8 cellular contexts compared by ENCODE assay signal in genomic region chr11:61587541-61587941, GRCh38. TPM values are rescaled to one million over a fixed set of nuclear protein-coding genes. Genes with fewer than 3 reads are reported as not detected.
DNase-seq lines count a peak whose midpoint lies in the region; ATAC-seq and TF ChIP-seq lines count a peak whose summit lies in the region.

No MANE protein-coding gene starts in this region.

- peak overlapping the region; percentile 49 to 86 (median 81) for H3K4me3 Mint-ChIP-seq in CD4-positive, alpha-beta memory T cell

- ATAC-seq in HG03045 (IDR thresholded peaks at IDR 0.05; ENCODE audit: unreplicated experiment) (no peak), GM18868 (IDR thresholded peaks at IDR 0.05; ENCODE audit: unreplicated experiment) (no peak)

- no peak overlapping the region for H3K27ac ChIP-seq in CD4-positive, alpha-beta memory T cell (ENCODE audit: low read depth, low read length)
- H3K27ac ChIP-seq in Peyer's patch (peak overlapping the region in 3 of 4 donors; percentile 4 to 48 (median 36)), muscle layer of colon (ENCODE audit: low read depth, low read length) (peak overlapping the region; percentile 9)

- POLR2A ChIA-PET in CD4-positive, alpha-beta memory T cell (lab: Charles Lee; ENCODE audit: partially characterized antibody): no interaction called here

- H3K4me1 ChIP-seq in CD4-positive, alpha-beta memory T cell (ENCODE audit: insufficient read depth, low read length): peaks cover 14% of the 10 kb centered on the region
- H3K4me1 ChIP-seq in Peyer's patch (peaks cover 0 to 20% (median 2%) of the 10 kb centered on the region in 4 donors), muscle layer of colon (ENCODE audit: insufficient read depth, low read length) (peaks cover 9% of the 10 kb centered on the region)

- peaks cover 32 to 33% of the 10 kb centered on the region in 2 donors for H3K27me3 Mint-ChIP-seq in CD4-positive, alpha-beta memory T cell

- H3K36me3 ChIP-seq in CD4-positive, alpha-beta memory T cell (ENCODE audit: insufficient read depth, low read length): no peaks in the 10 kb centered on the region
- H3K36me3 ChIP-seq in Peyer's patch: no peaks in the 10 kb centered on the region
- no peaks in the 10 kb centered on the region for H3K36me3 ChIP-seq in muscle layer of colon (ENCODE audit: insufficient read depth, low read length)

- CTCF ChIA-PET in CD4-positive, alpha-beta memory T cell (lab: Charles Lee; ENCODE audit: partially characterized antibody): interaction anchor here (0.6 to 1.1 kb wide), 2 partner anchors 30 to 146 kb away, joined by 3 to 4 read pairs; no protein-coding TSS in a partner anchor

- no peak for TF ChIP-seq POLR2A in Peyer's patch (IDR thresholded peaks at IDR 0.05)

- no peak overlapping the region for H3K27ac Mint-ChIP-seq in CD4-positive, alpha-beta memory T cell

- peaks cover 7% of the 10 kb centered on the region for H3K27me3 ChIP-seq in CD4-positive, alpha-beta memory T cell (ENCODE audit: insufficient read depth, low read length)
- H3K27me3 ChIP-seq in Peyer's patch: no peaks in the 10 kb centered on the region
- peaks cover 0 to 16% of the 10 kb centered on the region in 2 donors for H3K27me3 ChIP-seq in muscle layer of colon (ENCODE audit: control insufficient read depth in 1 of 2, insufficient read depth in 2 of 2, low read length in 2 of 2)

- H3K9me3 Mint-ChIP-seq in CD4-positive, alpha-beta memory T cell: peaks cover 0 to 1% (median 0%) of the 10 kb centered on the region in 8 donors

- H3K9me3 ChIP-seq in CD4-positive, alpha-beta memory T cell (ENCODE audit: control insufficient read depth in 1 of 2, low read length in 2 of 2): no peaks in the 10 kb centered on the region
- H3K9me3 ChIP-seq in Peyer's patch (no peaks in the 10 kb centered on the region), muscle layer of colon (ENCODE audit: low read length) (no peaks in the 10 kb centered on the region)

- intact Hi-C loops in CD4-positive, alpha-beta memory T cell (cut with micrococcal nuclease): no loop called here

- H3K4me1 Mint-ChIP-seq in CD4-positive, alpha-beta memory T cell: peaks cover 8 to 19% (median 12%) of the 10 kb centered on the region in 4 donors

- H3K9ac ChIP-seq in muscle layer of colon (ENCODE audit: low read length): no peak overlapping the region

- peak in 3 of 5 donors; percentile 26 to 34 (median 28) for DNase-seq in CD4-positive, alpha-beta memory T cell
- DNase-seq in Peyer's patch (peak in 2 of 3 donors; percentile 53 to 65), COLO829 (ENCODE audit: low spot score) (no peak), cerebellar nuclear complex (lab: John Stamatoyannopoulos, UW) (no peak)
- DNase-seq in effector CD8-positive, alpha-beta T cell (lab: John Stamatoyannopoulos, UW): peak; percentile 18

- TF ChIP-seq CTCF in Peyer's patch (IDR thresholded peaks at IDR 0.05): no peak

- H3K4me3 ChIP-seq in CD4-positive, alpha-beta memory T cell (ENCODE audit: low read length in 2 of 2): peak overlapping the region in 1 of 2 donors; percentile 52
- peak overlapping the region; percentile 24 to 56 (median 36) for H3K4me3 ChIP-seq in Peyer's patch
- H3K4me3 ChIP-seq in muscle layer of colon (ENCODE audit: low read depth in 1 of 2, low read length in 2 of 2): peak overlapping the region; percentile 55 to 59

- no peaks in the 10 kb centered on the region for H3K36me3 Mint-ChIP-seq in CD4-positive, alpha-beta memory T cell

RNA-seq across cellular contexts. Expression of gene SYT7, which starts 6.7 kb away (rescaled TPM):
- total RNA-seq in CD4-positive, alpha-beta memory T cell: not detected
- polyA plus RNA-seq in CD4-positive, alpha-beta memory T cell: not detected
- total RNA-seq in Peyer's patch: 10 to 100 TPM in 3 of 4 donors, 1 to 10 TPM in 1; 5.8 to 18.2 (median 12.2) TPM

Comparison
In these comparisons a context has a peak if more than half of its experiments do, and no peak if none do; other contexts are left out.
1. DNase-seq: peak in CD4-positive, alpha-beta memory T cell (3 of 5), Peyer's patch (2 of 3) and effector CD8-positive, alpha-beta T cell (single experiment); none in COLO829 (single experiment) and cerebellar nuclear complex (0 of 2).
2. RNA of gene SYT7, which starts 6.7 kb away (total RNA-seq): 5.8 to 18.2 TPM in Peyer's patch; not detected in CD4-positive, alpha-beta memory T cell; every median in the first group is over 4 times any median in the second.